Comparison of ENCODE assay signal across 8 cellular contexts in genomic region chr9:125747053-125747764, GRCh38. TPM values are rescaled to one million over a fixed set of nuclear protein-coding genes. Genes with fewer than 3 reads are reported as not detected.
DNase-seq lines count a peak whose midpoint lies in the region; ATAC-seq lines count a peak whose summit lies in the region.

TSS of gene PBX3 (plus strand) at chr9:125747373.

- ATAC-seq in HG03039 (IDR thresholded peaks at IDR 0.05; ENCODE audit: unreplicated experiment) = peak; percentile 15

- POLR2A ChIA-PET in activated CD8-positive, alpha-beta memory T cell treated with anti-CD3 and anti-CD28 coated beads for 36 hours (lab: Charles Lee) = no interaction called here

- no peak for DNase-seq in activated CD8-positive, alpha-beta memory T cell treated with anti-CD3 and anti-CD28 coated beads for 24 hours
- DNase-seq in RKO (ENCODE audit: low spot score) (peak; percentile 71), activated gamma-delta T cell treated with Interleukin-2 at 50 U/mL for 16 hours (peak; percentile 35), glomerular endothelial cell (ENCODE audit: extremely low read depth, low read depth, low spot score) (no peak), occipital lobe (lab: John Stamatoyannopoulos, UW) (no peak)

- CTCF ChIA-PET in activated CD8-positive, alpha-beta memory T cell treated with anti-CD3 and anti-CD28 coated beads for 36 hours (lab: Charles Lee) = no interaction called here

- H3K36me3 ChIP-seq in urinary bladder (ENCODE audit: insufficient read depth) = no peaks in the 10 kb centered on the region

- no peaks in the 10 kb centered on the region for H3K4me1 ChIP-seq in urinary bladder (ENCODE audit: insufficient read depth)

- H3K27ac ChIP-seq in urinary bladder (ENCODE audit: low read depth) = peak within 1 kb of the TSS; percentile 84

- H3K4me3 ChIP-seq in urinary bladder (ENCODE audit: low read depth, low read length) = peak within 1 kb of the TSS; percentile 87

- WGBS in urinary bladder = under 1% methylated on average over 96 of the region's 107 CpGs

RNA-seq across cellular contexts. Expression of gene PBX3, which starts in this region (rescaled TPM):
- 10 to 100 TPM; 14.7 to 15.4 TPM for total RNA-seq in activated CD8-positive, alpha-beta memory T cell treated with anti-CD3 and anti-CD28 coated beads for 36 hours
- total RNA-seq in glomerular endothelial cell (20.1 and 23.6 TPM in 2 replicates), occipital lobe (14.3 TPM), urinary bladder (137 TPM)
- 39.1 TPM for polyA plus RNA-seq in urinary bladder

Comparison
In these comparisons a context has a peak if more than half of its experiments do, and no peak if none do; other contexts are left out.
1. DNase-seq: peak in RKO (single experiment) and activated gamma-delta T cell treated with Interleukin-2 at 50 U/mL for 16 hours (single experiment); none in activated CD8-positive, alpha-beta memory T cell treated with anti-CD3 and anti-CD28 coated beads for 24 hours (single experiment), glomerular endothelial cell (single experiment) and occipital lobe (single experiment).